1 cellular context compared by ENCODE assay signal in the genomic region with DNA sequence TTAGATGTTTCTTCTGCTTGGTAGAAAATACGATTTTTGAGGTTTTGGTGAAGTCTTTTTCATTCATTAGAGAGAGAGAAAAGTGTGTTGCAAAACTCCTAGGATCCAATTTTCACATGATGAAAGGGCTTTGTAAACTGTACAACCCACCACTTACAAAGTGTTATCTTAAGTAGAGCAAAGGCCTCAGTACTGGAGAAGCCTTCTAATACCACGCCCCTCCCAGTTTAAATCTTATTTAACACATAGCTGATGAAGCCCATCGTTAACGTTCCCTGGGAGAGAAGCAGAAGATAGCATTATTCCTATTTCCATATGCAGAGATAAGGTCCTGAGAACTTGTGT.
TF ChIP-seq lines count a peak whose summit lies in the region.

No MANE protein-coding gene starts in this region.

TF ChIP-seq in IMR-90, 13 proteins besides CTCF, POLR2A, EP300 and RAD21 (continued from another document):
- no peak for TF ChIP-seq CEBPB (IDR thresholded peaks at IDR 0.05; ENCODE audit: low read depth, low read length)
- no peak for TF ChIP-seq CHD1 (IDR thresholded peaks at IDR 0.05; ENCODE audit: low read depth, low read length)
- TF ChIP-seq SMC3 (IDR thresholded peaks at IDR 0.05; ENCODE audit: low read depth, low read length), result no peak
- no peak for TF ChIP-seq MAZ (IDR thresholded peaks at IDR 0.05; ENCODE audit: borderline replicate concordance, low read depth, low read length)
- TF ChIP-seq RFX5 (IDR thresholded peaks at IDR 0.05; ENCODE audit: low read depth, low read length), result no peak
- no peak for TF ChIP-seq BHLHE40 (IDR thresholded peaks at IDR 0.05; ENCODE audit: low read depth, low read length)
- TF ChIP-seq MAFK (IDR thresholded peaks at IDR 0.05; ENCODE audit: low read depth, low read length), result no peak
- no peak for TF ChIP-seq NFE2L2 (IDR thresholded peaks at IDR 0.05; ENCODE audit: low read depth, low read length)
- TF ChIP-seq MXI1 (IDR thresholded peaks at IDR 0.05; ENCODE audit: borderline replicate concordance, low read depth, low read length), result no peak
